26 cellular contexts compared by ENCODE assay signal in genomic region chr5:75514323-75514722, GRCh38. TPM values are rescaled to one million over a fixed set of nuclear protein-coding genes. Genes with fewer than 3 reads are reported as not detected.
DNase-seq lines count a peak whose midpoint lies in the region; ATAC-seq and TF ChIP-seq lines count a peak whose summit lies in the region.
"Had no signal": no experiment of that assay in that cellular context is flagged by ENCODE, and none has a peak within 500 bp of the region (broad histone marks: within the 10 kb centered on the region; RNA-seq: fewer than 3 reads in every experiment).

No MANE protein-coding gene starts in this region.

- no peak for DNase-seq in activated naive CD8-positive, alpha-beta T cell treated with anti-CD3 and anti-CD28 coated beads for 36 hours
- DNase-seq in GM23248 (no peak), activated B cell treated with CpG ODN at 0.5 μM for 24 hours (no peak), neural crest cell (ENCODE audit: low read depth, low spot score) (no peak), NCI-H524 treated with DMSO at 0.1 percent for 48 hours (lab: John Stamatoyannopoulos, UW) (no peak)
- no peak for DNase-seq in activated CD8-positive, alpha-beta T cell treated with anti-CD3 and anti-CD28 coated beads for 36 hours
- DNase-seq: activated CD4-positive, alpha-beta T cell treated with anti-CD3 and anti-CD28 coated beads for 48 hours; activated CD8-positive, alpha-beta memory T cell treated with anti-CD3 and anti-CD28 coated beads, Interleukin-2, amount 50 U/mL, for 48 hours; activated gamma-delta T cell; amniotic stem cell; foreskin fibroblast; H9; left ventricle myocardium superior; mucosa of descending colon; NCI-H1417 treated with DMSO at 0.1 percent for 48 hours; NCI-H510A; psoas muscle; stimulated activated CD4-positive, alpha-beta T cell treated with anti-CD3 and anti-CD28 coated beads, Interleukin-2, amount 100 ng/mL, for 48 hours; stomach had no signal

- H3K4me3 ChIP-seq in GM23248: 0 out of 2 replicates have a peak overlapping the region, but pooled peaks have one; percentile 96
- H3K4me3 ChIP-seq: mucosa of descending colon, skin epidermis, stomach had no signal

- no peak for TF ChIP-seq CTCF in activated B cell treated with CpG ODN at 0.5 μM for 24 hours (IDR thresholded peaks at IDR 0.05)
- no peak for TF ChIP-seq CTCF in neural crest cell (conservative IDR thresholded peaks at IDR 0.05)
- no peak for TF ChIP-seq CTCF in activated CD8-positive, alpha-beta T cell treated with anti-CD3 and anti-CD28 coated beads for 36 hours (IDR thresholded peaks at IDR 0.05)

- peaks cover 25% of the 10 kb centered on the region for H3K4me1 ChIP-seq in GM23248 (ENCODE audit: insufficient read depth)

- peaks cover 7% of the 10 kb centered on the region; the same call in 1 of the 2 replicates for H3F3A ChIP-seq in GM23248 (ENCODE audit: insufficient read depth)

- peak overlapping the region; percentile 22 for H3K4me3 Mint-ChIP-seq in activated naive CD8-positive, alpha-beta T cell
- no peak overlapping the region for H3K4me3 Mint-ChIP-seq in activated naive CD8-positive, alpha-beta T cell treated with anti-CD3 and anti-CD28 coated beads for 36 hours
- H3K4me3 Mint-ChIP-seq in activated B cell treated with CpG ODN at 0.5 μM for 24 hours (peak overlapping the region; percentile 28), neural crest cell (peak overlapping the region; percentile 59)
- no peak overlapping the region for H3K4me3 Mint-ChIP-seq in activated CD8-positive, alpha-beta T cell treated with anti-CD3 and anti-CD28 coated beads for 36 hours
- H3K4me3 Mint-ChIP-seq: dendritic cell treated with granulocyte-macrophage colony-stimulating factor and Interleukin-4, amounts not matched to agents 40 ng/mL and 50 ng/mL, for 4 days; H9; type B pancreatic cell had no signal

- peaks cover 57% of the 10 kb centered on the region for H3K4me1 Mint-ChIP-seq in activated naive CD8-positive, alpha-beta T cell (ENCODE audit: low read depth)
- peaks cover 53% of the 10 kb centered on the region for H3K4me1 Mint-ChIP-seq in activated naive CD8-positive, alpha-beta T cell treated with anti-CD3 and anti-CD28 coated beads for 36 hours
- H3K4me1 Mint-ChIP-seq in activated B cell treated with CpG ODN at 0.5 μM for 24 hours (peaks cover 73% of the 10 kb centered on the region), neural crest cell (peaks cover 35% of the 10 kb centered on the region)
- H3K4me1 Mint-ChIP-seq in activated CD8-positive, alpha-beta T cell treated with anti-CD3 and anti-CD28 coated beads for 36 hours (ENCODE audit: low read depth): peaks cover 44% of the 10 kb centered on the region

- no peak overlapping the region for H3K9ac ChIP-seq in GM23248

- H3K27ac ChIP-seq in GM23248: no peak overlapping the region
- H3K27ac ChIP-seq: psoas muscle, skin epidermis, stomach had no signal

- ATAC-seq in activated B cell treated with CpG ODN at 0.5 μM for 24 hours (ENCODE audit: low read depth): no peak
- ATAC-seq in HG03520 (IDR thresholded peaks at IDR 0.05; ENCODE audit: unreplicated experiment): no peak
- ATAC-seq in activated CD8-positive, alpha-beta T cell treated with anti-CD3 and anti-CD28 coated beads for 36 hours: no peak
- ATAC-seq: left ventricle myocardium superior, mucosa of descending colon, psoas muscle, Right ventricle myocardium inferior had no signal

- CTCF ChIA-PET in activated B cell treated with CpG ODN at 0.5 μM for 24 hours (lab: Charles Lee): interaction anchor here (0.9 kb wide), 1 partner anchor 11 kb away, joined by 3 read pairs; no protein-coding TSS in a partner anchor
- CTCF ChIA-PET in activated CD8-positive, alpha-beta T cell treated with anti-CD3 and anti-CD28 coated beads for 36 hours (lab: Charles Lee): no interaction called here

- peaks cover 96% of the 10 kb centered on the region for H3K79me2 ChIP-seq in GM23248 (ENCODE audit: insufficient read depth)

- POLR2A ChIA-PET in activated B cell treated with CpG ODN at 0.5 μM for 24 hours (lab: Charles Lee): no interaction called here
- POLR2A ChIA-PET in activated CD8-positive, alpha-beta T cell treated with anti-CD3 and anti-CD28 coated beads for 36 hours (lab: Charles Lee): no interaction called here

- intact Hi-C loops in activated B cell treated with CpG ODN at 0.5 μM for 24 hours (cut with micrococcal nuclease): loop anchor here (5.0 kb wide), 3 partner anchors 153 to 888 kb away; partner anchors contain the start of genes HEXB and IQGAP2
- intact Hi-C loops in activated CD8-positive, alpha-beta T cell treated with anti-CD3 and anti-CD28 coated beads for 36 hours (cut with micrococcal nuclease): loop anchor here (5.0 to 10.0 kb wide), 4 partner anchors 53 to 1030 kb away; partner anchors contain the start of gene HMGCR

- no peaks in the 10 kb centered on the region for H3K9me3 ChIP-seq in GM23248 (ENCODE audit: low read depth)
- H3K9me3 ChIP-seq: mucosa of descending colon, psoas muscle, stomach had no signal

- H3K36me3 Mint-ChIP-seq in activated naive CD8-positive, alpha-beta T cell: peaks cover 11% of the 10 kb centered on the region
- H3K36me3 Mint-ChIP-seq in activated naive CD8-positive, alpha-beta T cell treated with anti-CD3 and anti-CD28 coated beads for 36 hours: peaks cover 25% of the 10 kb centered on the region
- H3K36me3 Mint-ChIP-seq in activated B cell treated with CpG ODN at 0.5 μM for 24 hours (ENCODE audit: low read depth) (peaks cover 17% of the 10 kb centered on the region), neural crest cell (ENCODE audit: low read depth) (peaks cover 20% of the 10 kb centered on the region)
- peaks cover 29% of the 10 kb centered on the region for H3K36me3 Mint-ChIP-seq in activated CD8-positive, alpha-beta T cell treated with anti-CD3 and anti-CD28 coated beads for 36 hours (ENCODE audit: low read depth)

- peaks cover 7% of the 10 kb centered on the region; the same call in 1 of the 2 replicates for H4K20me1 ChIP-seq in GM23248 (ENCODE audit: insufficient read depth)

- H2AFZ ChIP-seq in GM23248: no peak overlapping the region

- no peaks in the 10 kb centered on the region for H3K9me2 ChIP-seq in GM23248 (ENCODE audit: insufficient read depth)

- H3K4me2 ChIP-seq in GM23248 (ENCODE audit: unreplicated experiment): peak overlapping the region; percentile 95

- 96 to 100% methylated on average over 3 of the region's 3 CpGs for WGBS in GM23248 (ENCODE audit: low coverage in 1 of 2, low lambda C conversion rate in 2 of 2, missing lambda C conversion rate in 2 of 2), 2 experiments

- H3K27me3 ChIP-seq in GM23248 (replicated peaks; ENCODE audit: insufficient read depth): no peaks in the 10 kb centered on the region
- H3K27me3 ChIP-seq: BLaER1 treated with 17β-estradiol and CSF1 and Interleukin-3, amounts not matched to agents 10 nM and 100 nM; stomach had no signal

- peaks cover 5% of the 10 kb centered on the region for H3K9me3 Mint-ChIP-seq in activated naive CD8-positive, alpha-beta T cell (ENCODE audit: low read depth)
- peaks cover 3% of the 10 kb centered on the region for H3K9me3 Mint-ChIP-seq in activated naive CD8-positive, alpha-beta T cell treated with anti-CD3 and anti-CD28 coated beads for 36 hours
- no peaks in the 10 kb centered on the region for H3K9me3 Mint-ChIP-seq in activated B cell treated with CpG ODN at 0.5 μM for 24 hours
- H3K9me3 Mint-ChIP-seq in neural crest cell: peaks cover 9% of the 10 kb centered on the region
- peaks cover 9% of the 10 kb centered on the region for H3K9me3 Mint-ChIP-seq in activated CD8-positive, alpha-beta T cell treated with anti-CD3 and anti-CD28 coated beads for 36 hours
- H3K9me3 Mint-ChIP-seq: type B pancreatic cell had no signal

- H3K27me3 Mint-ChIP-seq in activated naive CD8-positive, alpha-beta T cell: no peaks in the 10 kb centered on the region
- H3K27me3 Mint-ChIP-seq in activated naive CD8-positive, alpha-beta T cell treated with anti-CD3 and anti-CD28 coated beads for 36 hours: no peaks in the 10 kb centered on the region
- H3K27me3 Mint-ChIP-seq in activated B cell treated with CpG ODN at 0.5 μM for 24 hours: no peaks in the 10 kb centered on the region
- H3K27me3 Mint-ChIP-seq in neural crest cell (ENCODE audit: low read depth): no peaks in the 10 kb centered on the region
- H3K27me3 Mint-ChIP-seq in activated CD8-positive, alpha-beta T cell treated with anti-CD3 and anti-CD28 coated beads for 36 hours: no peaks in the 10 kb centered on the region
- H3K27me3 Mint-ChIP-seq: dendritic cell treated with granulocyte-macrophage colony-stimulating factor and Interleukin-4, amounts not matched to agents 40 ng/mL and 50 ng/mL, for 4 days; type B pancreatic cell had no signal

- no peaks in the 10 kb centered on the region for H3K36me3 ChIP-seq in GM23248 (ENCODE audit: low read depth)
- H3K36me3 ChIP-seq: stomach had no signal

- in situ Hi-C loops in GM23248 (cut with MboI): no loop called here

- H3K27ac Mint-ChIP-seq in activated naive CD8-positive, alpha-beta T cell: no peak overlapping the region
- H3K27ac Mint-ChIP-seq in activated naive CD8-positive, alpha-beta T cell treated with anti-CD3 and anti-CD28 coated beads for 36 hours: no peak overlapping the region
- peak overlapping the region; percentile 70 for H3K27ac Mint-ChIP-seq in activated B cell treated with CpG ODN at 0.5 μM for 24 hours
- H3K27ac Mint-ChIP-seq in neural crest cell (ENCODE audit: unreplicated experiment): no peak overlapping the region
- no peak overlapping the region for H3K27ac Mint-ChIP-seq in activated CD8-positive, alpha-beta T cell treated with anti-CD3 and anti-CD28 coated beads for 36 hours
- H3K27ac Mint-ChIP-seq: dendritic cell treated with granulocyte-macrophage colony-stimulating factor and Interleukin-4, amounts not matched to agents 40 ng/mL and 50 ng/mL, for 4 days; H9; type B pancreatic cell had no signal

RNA-seq across cellular contexts. Expression of gene POLK, which starts 2.6 kb away (rescaled TPM):
- total RNA-seq in activated naive CD8-positive, alpha-beta T cell treated with anti-CD3 and anti-CD28 coated beads for 36 hours: 10 to 100 TPM; 25.2 to 28.6 TPM
- 20.7 and 25.7 TPM in 2 replicates for total RNA-seq in GM23248 (2014; rRNA removed; shearing (Covaris generic))
- 22.2 and 24.2 TPM in 2 replicates for polyA plus RNA-seq in GM23248 (2016; fragmentation: Nextera tagmentation; extraction: Ambion mirVana)
- total RNA-seq in activated B cell treated with CpG ODN at 0.5 μM for 24 hours (29.0 and 34.0 TPM in 2 replicates), neural crest cell (19.7 and 20.0 TPM in 2 replicates)
- 10 to 100 TPM; 29.5 to 30.6 TPM for total RNA-seq in activated CD8-positive, alpha-beta T cell treated with anti-CD3 and anti-CD28 coated beads for 36 hours

RNA-seq across cellular contexts. Expression of gene CERT1, which starts 2.9 kb away (rescaled TPM):
- total RNA-seq in activated naive CD8-positive, alpha-beta T cell treated with anti-CD3 and anti-CD28 coated beads for 36 hours: 10 to 100 TPM; 23.3 to 24.2 TPM
- total RNA-seq in GM23248 (2014; rRNA removed; shearing (Covaris generic)): 8.1 and 17.3 TPM in 2 replicates
- 14.1 and 15.2 TPM in 2 replicates for polyA plus RNA-seq in GM23248 (2016; fragmentation: Nextera tagmentation; extraction: Ambion mirVana)
- total RNA-seq in activated B cell treated with CpG ODN at 0.5 μM for 24 hours: 39.1 and 49.5 TPM in 2 replicates
- 24.6 and 25.5 TPM in 2 replicates for total RNA-seq in neural crest cell
- total RNA-seq in activated CD8-positive, alpha-beta T cell treated with anti-CD3 and anti-CD28 coated beads for 36 hours: 10 to 100 TPM; 23.9 to 24.6 TPM

Comparison
In these comparisons a context has a peak if more than half of its experiments do, and no peak if none do; other contexts are left out.
1. H3K4me3 Mint-ChIP-seq: peak in activated naive CD8-positive, alpha-beta T cell (single experiment), activated B cell treated with CpG ODN at 0.5 μM for 24 hours (single experiment) and neural crest cell (single experiment); none in activated naive CD8-positive, alpha-beta T cell treated with anti-CD3 and anti-CD28 coated beads for 36 hours (single experiment) and activated CD8-positive, alpha-beta T cell treated with anti-CD3 and anti-CD28 coated beads for 36 hours (single experiment).